25 cellular contexts compared by ENCODE assay signal in genomic region chr3:14539384-14540208, GRCh38. TPM values are rescaled to one million over a fixed set of nuclear protein-coding genes. Genes with fewer than 3 reads are reported as not detected.
DNase-seq lines count a peak whose midpoint lies in the region; ATAC-seq and TF ChIP-seq lines count a peak whose summit lies in the region.
"Had no signal": no experiment of that assay in that cellular context is flagged by ENCODE, and none has a peak within 500 bp of the region (broad histone marks: within the 10 kb centered on the region; RNA-seq: fewer than 3 reads in every experiment).

No MANE protein-coding gene starts in this region.

- intact Hi-C loops in left ventricle myocardium inferior (cut with micrococcal nuclease) (no loop called here), ovary (cut with DNase I) (loop anchor here in 3 of 4 donors (5.0 to 10.0 kb wide), 4 partner anchors 37 to 652 kb away; no protein-coding TSS in a partner anchor), aorta (cut with DNase I) (no loop called here)

- H3K27ac Mint-ChIP-seq in brain: peak overlapping the region in 2 of 5 experiments; percentile 84 to 90
- H3K27ac Mint-ChIP-seq: activated naive CD8-positive, alpha-beta T cell treated with anti-CD3 and anti-CD28 coated beads, Interleukin-2, amount 10 ng/mL, durations not matched to agents 7 days and 5 days; natural killer cell treated with Interleukin-12 subunit alpha and Interleukin-12 subunit beta and Interleukin-15 and Interleukin-18, amount 100 ng/mL, for 72 hours; progenitor cell of endocrine pancreas; stimulated activated effector memory CD8-positive, alpha-beta T cell treated with anti-CD3 and anti-CD28 coated beads, Interleukin-12 subunit alpha, Interleukin-12 subunit beta, amount 100 ng/mL, for 72 hours had no signal

- WGBS in ovary, 3 donors: 40 to 62% (median 48%) methylated on average over 9 of the region's 9 CpGs
- WGBS in aorta, 2 donors: 25 to 43% methylated on average over 9 of the region's 9 CpGs

- no peaks in the 10 kb centered on the region for H3K36me3 Mint-ChIP-seq in brain
- H3K36me3 Mint-ChIP-seq: activated naive CD8-positive, alpha-beta T cell treated with anti-CD3 and anti-CD28 coated beads, Interleukin-2, amount 10 ng/mL, durations not matched to agents 7 days and 5 days; natural killer cell treated with Interleukin-12 subunit alpha and Interleukin-12 subunit beta and Interleukin-15 and Interleukin-18, amount 100 ng/mL, for 72 hours; stimulated activated effector memory CD8-positive, alpha-beta T cell treated with anti-CD3 and anti-CD28 coated beads, Interleukin-12 subunit alpha, Interleukin-12 subunit beta, amount 100 ng/mL, for 72 hours had no signal

- H3K4me3 Mint-ChIP-seq in brain: peak overlapping the region in 3 of 5 experiments; percentile 70 to 83 (median 77)
- H3K4me3 Mint-ChIP-seq: activated naive CD8-positive, alpha-beta T cell treated with anti-CD3 and anti-CD28 coated beads, Interleukin-2, amount 10 ng/mL, durations not matched to agents 7 days and 5 days; natural killer cell treated with Interleukin-12 subunit alpha and Interleukin-12 subunit beta and Interleukin-15 and Interleukin-18, amount 100 ng/mL, for 72 hours; stimulated activated effector memory CD8-positive, alpha-beta T cell treated with anti-CD3 and anti-CD28 coated beads, Interleukin-12 subunit alpha, Interleukin-12 subunit beta, amount 100 ng/mL, for 72 hours had no signal

- H3K36me3 ChIP-seq in left ventricle myocardium inferior: no peaks in the 10 kb centered on the region
- H3K36me3 ChIP-seq in ovary: no peaks in the 10 kb centered on the region
- H3K36me3 ChIP-seq in aorta (ENCODE audit: control insufficient read depth in 1 of 2, insufficient read depth in 2 of 2, low read length in 1 of 2): no peaks in the 10 kb centered on the region
- H3K36me3 ChIP-seq: left lung had no signal

- H3K4me1 ChIP-seq in left ventricle myocardium inferior: peaks cover 75% of the 10 kb centered on the region
- peaks cover 6% of the 10 kb centered on the region for H3K4me1 ChIP-seq in ovary (ENCODE audit: insufficient read depth)
- H3K4me1 ChIP-seq in aorta (ENCODE audit: control insufficient read depth in 1 of 2, insufficient read depth in 2 of 2, low read length in 2 of 2): no peaks in the 10 kb centered on the region
- H3K4me1 ChIP-seq: left lung had no signal

- H3K27me3 Mint-ChIP-seq in brain: peaks cover 4% of the 10 kb centered on the region
- H3K27me3 Mint-ChIP-seq: progenitor cell of endocrine pancreas had no signal

- DNase-seq in left ventricle myocardium inferior (peak; percentile 40), ovary (no peak), aorta (peak; percentile 38 to 62), UCSD-AML1 (lab: John Stamatoyannopoulos, UW; ENCODE audit: unreplicated experiment) (no peak), pons (ENCODE audit: low spot score) (no peak)
- DNase-seq: activated CD4-positive, alpha-beta T cell treated with anti-CD3 and anti-CD28 coated beads, Interleukin-2, amount 50 U/mL, for 48 hours; activated effector memory CD4-positive, alpha-beta T cell treated with anti-CD3 and anti-CD28 coated beads, Interleukin-2, amount 50 U/mL, for 16 hours; activated naive CD8-positive, alpha-beta T cell treated with anti-CD3 and anti-CD28 coated beads, Interleukin-2, amount 10 ng/mL, durations not matched to agents 7 days and 5 days; cerebellar nuclear complex; effector CD4-positive, alpha-beta T cell; EL; midbrain; NCI-H1105 treated with DMSO at 0.1 percent for 48 hours; NCI-H2081 treated with DMSO at 0.1 percent for 48 hours; NCI-H446; SHP77; small intestine had no signal

- H3K9me3 Mint-ChIP-seq in brain: peaks cover 0 to 3% (median 0%) of the 10 kb centered on the region in 5 experiments
- H3K9me3 Mint-ChIP-seq: activated naive CD8-positive, alpha-beta T cell treated with anti-CD3 and anti-CD28 coated beads, Interleukin-2, amount 10 ng/mL, durations not matched to agents 7 days and 5 days; natural killer cell treated with Interleukin-12 subunit alpha and Interleukin-12 subunit beta and Interleukin-15 and Interleukin-18, amount 100 ng/mL, for 72 hours; stimulated activated effector memory CD8-positive, alpha-beta T cell treated with anti-CD3 and anti-CD28 coated beads, Interleukin-12 subunit alpha, Interleukin-12 subunit beta, amount 100 ng/mL, for 72 hours had no signal

- H3K4me1 Mint-ChIP-seq in brain: peaks cover 78% of the 10 kb centered on the region
- H3K4me1 Mint-ChIP-seq: activated naive CD8-positive, alpha-beta T cell treated with anti-CD3 and anti-CD28 coated beads, Interleukin-2, amount 10 ng/mL, durations not matched to agents 7 days and 5 days; stimulated activated effector memory CD8-positive, alpha-beta T cell treated with anti-CD3 and anti-CD28 coated beads, Interleukin-12 subunit alpha, Interleukin-12 subunit beta, amount 100 ng/mL, for 72 hours had no signal

- peak overlapping the region; percentile 71 for H3K4me3 ChIP-seq in left ventricle myocardium inferior
- peak overlapping the region; percentile 30 for H3K4me3 ChIP-seq in ovary
- H3K4me3 ChIP-seq in aorta (ENCODE audit: low read length in 2 of 2): peak overlapping the region in 1 of 2 donors; percentile 22
- H3K4me3 ChIP-seq: left lung had no signal

- H3K27me3 ChIP-seq in left ventricle myocardium inferior (ENCODE audit: low read depth): no peaks in the 10 kb centered on the region
- H3K27me3 ChIP-seq in ovary: no peaks in the 10 kb centered on the region
- H3K27me3 ChIP-seq in aorta (ENCODE audit: control insufficient read depth in 1 of 2, insufficient read depth in 2 of 2, low read length in 1 of 2): no peaks in the 10 kb centered on the region

- no peaks in the 10 kb centered on the region for H3K9me3 ChIP-seq in left ventricle myocardium inferior (replicated peaks)
- no peaks in the 10 kb centered on the region for H3K9me3 ChIP-seq in ovary
- no peaks in the 10 kb centered on the region for H3K9me3 ChIP-seq in aorta (ENCODE audit: control insufficient read depth, low read length)
- H3K9me3 ChIP-seq: left lung had no signal

- no peak for TF ChIP-seq CTCF in brain (conservative IDR thresholded peaks at IDR 0.05)
- no peak for TF ChIP-seq CTCF in left ventricle myocardium inferior (IDR thresholded peaks at IDR 0.05; ENCODE audit: borderline replicate concordance)
- TF ChIP-seq CTCF in ovary (IDR thresholded peaks at IDR 0.05): no peak

- no peak for TF ChIP-seq EP300 in ovary (IDR thresholded peaks at IDR 0.05)

- TF ChIP-seq POLR2A in ovary (IDR thresholded peaks at IDR 0.05): no peak

- ATAC-seq in aorta (ENCODE audit: low FRiP score) (no peak), HG03175 (IDR thresholded peaks at IDR 0.05; ENCODE audit: unreplicated experiment) (no peak)
- ATAC-seq: natural killer cell treated with Interleukin-12 subunit alpha and Interleukin-12 subunit beta and Interleukin-15 and Interleukin-18, amount 100 ng/mL, for 72 hours; stimulated activated effector memory CD8-positive, alpha-beta T cell treated with anti-CD3 and anti-CD28 coated beads, Interleukin-12 subunit alpha, Interleukin-12 subunit beta, amount 100 ng/mL, for 72 hours had no signal

- H3K27ac ChIP-seq in left ventricle myocardium inferior (replicated peaks) (peak overlapping the region; percentile 91), ovary (peak overlapping the region in 1 of 2 donors; percentile 28), aorta (ENCODE audit: low read depth in 1 of 2, low read length in 2 of 2) (no peak overlapping the region)
- H3K27ac ChIP-seq: epithelial cell of prostate, left lung had no signal

RNA-seq across cellular contexts. Expression of gene GRIP2, which starts 0.5 kb away (rescaled TPM):
- polyA plus RNA-seq in brain (ENCODE audit: insufficient read depth, low read depth, low replicate concordance): 0.54 TPM
- 59.1 TPM for total RNA-seq in left ventricle myocardium inferior
- 10 to 100 TPM in 2 of 7 donors, 1 to 10 TPM in 5; 1.1 to 19.4 (median 5.4) TPM for total RNA-seq in ovary
- polyA plus RNA-seq in ovary: 10 to 100 TPM in 1 of 2 donors, 1 to 10 TPM in 1; 1.6 to 11.2 TPM
- total RNA-seq in aorta: 1 to 10 TPM; 3.1 to 8.6 TPM
- under 1 TPM; 0.50 to 0.61 TPM for polyA plus RNA-seq in aorta
- total RNA-seq: activated naive CD8-positive, alpha-beta T cell treated with anti-CD3 and anti-CD28 coated beads, Interleukin-2, amount 10 ng/mL, durations not matched to agents 7 days and 5 days; natural killer cell treated with Interleukin-12 subunit alpha and Interleukin-12 subunit beta and Interleukin-15 and Interleukin-18, amount 100 ng/mL, for 72 hours; OCI-LY7 had no signal

Comparison
In these comparisons a context has a peak if more than half of its experiments do, and no peak if none do; other contexts are left out.
1. DNase-seq: peak in left ventricle myocardium inferior (single experiment) and aorta (2 of 2); none in ovary (0 of 5), UCSD-AML1 (single experiment) and pons (single experiment).
2. intact Hi-C loops: an anchor here in ovary (5.0 to 10.0 kb wide); none called in left ventricle myocardium inferior and aorta.